ENCODE assay signal across 8 cellular contexts in genomic region chr2:233867993-233868532, GRCh38.
A peak's percentile ranks its signal among the peaks of the same experiment; 100 is the strongest.
DNase-seq lines count a peak whose midpoint lies in the region; ATAC-seq and FAIRE-seq lines count a peak whose summit lies in the region.

MSL3B (minus strand) TSS chr2:233868386.

- H3K4me3 ChIP-seq in GM08714 (ENCODE audit: low read length), result peak within 1 kb of the TSS; percentile 97

- ATAC-seq in HG02678 (IDR thresholded peaks at IDR 0.05; ENCODE audit: unreplicated experiment) (peak; percentile 66), GM18907 (IDR thresholded peaks at IDR 0.05; ENCODE audit: unreplicated experiment) (no peak)

- DNase-seq in NCI-H774 (lab: John Stamatoyannopoulos, UW) (peak; percentile 75), frontal cortex (ENCODE audit: low spot score in 2 of 2) (peak; percentile 37 to 58), retina (peak; percentile 82), NCI-H2107 treated with DMSO at 0.1 percent for 48 hours (lab: John Stamatoyannopoulos, UW; ENCODE audit: unreplicated experiment) (no peak)
- peak; percentile 49 for DNase-seq in activated T-helper 9 cell treated with anti-CD3 and anti-CD28 coated beads, Interleukin-2, amount 50 U/mL, for 16 hours (ENCODE audit: low read depth)

- FAIRE-seq in frontal cortex (lab: Jason Lieb, UNC), result no peak
